In the genomic region with DNA sequence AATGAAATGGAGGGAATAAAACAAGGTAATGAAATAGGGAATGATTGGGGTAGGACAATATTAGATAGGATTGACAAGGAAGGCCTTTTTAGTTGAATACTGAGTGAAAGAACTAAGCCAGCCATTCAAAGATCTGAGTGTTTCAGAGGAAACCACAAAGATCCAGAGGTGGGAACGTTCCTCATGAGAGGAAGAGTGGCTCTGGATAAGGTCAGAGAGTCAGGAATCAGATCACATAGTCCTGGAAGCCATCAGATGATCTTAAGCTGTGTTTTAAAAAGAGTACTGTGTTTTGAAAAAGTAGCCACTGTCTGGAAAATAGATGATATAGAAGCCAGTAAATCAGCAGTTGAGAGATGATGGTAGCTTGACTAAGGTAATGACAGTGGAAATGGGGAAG, we compare ENCODE assay signal across 1 cellular context.
TF ChIP-seq lines count a peak whose summit lies in the region.

No MANE protein-coding gene starts in this region.

TF ChIP-seq in GM12878, 131 proteins besides CTCF, POLR2A, EP300 and RAD21:
- TF ChIP-seq BHLHE40 (IDR thresholded peaks at IDR 0.05; ENCODE audit: borderline replicate concordance in 1 of 2, low read depth in 2 of 2, low read length in 1 of 2) (no peak), GATAD2B (conservative IDR thresholded peaks at IDR 0.05; ENCODE audit: low read depth) (no peak), YY1 (IDR thresholded peaks at IDR 0.05; ENCODE audit: low read depth, low read length) (no peak), TCF7 (IDR thresholded peaks at IDR 0.05; ENCODE audit: borderline replicate concordance) (no peak), JUNB (IDR thresholded peaks at IDR 0.05) (no peak), FOXM1 (IDR thresholded peaks at IDR 0.05; ENCODE audit: low read depth, low read length) (no peak), NBN (IDR thresholded peaks at IDR 0.05) (no peak), SREBF2 (IDR thresholded peaks at IDR 0.05; ENCODE audit: low read length) (no peak), TBL1XR1 (IDR thresholded peaks at IDR 0.05; ENCODE audit: low read depth, low read length) (no peak), NFYA (IDR thresholded peaks at IDR 0.05; ENCODE audit: borderline replicate concordance, low read depth, low read length) (no peak), SMAD5 (IDR thresholded peaks at IDR 0.05; ENCODE audit: low read depth) (no peak), ATF7 (IDR thresholded peaks at IDR 0.05; ENCODE audit: low read depth) (no peak), NFXL1 (IDR thresholded peaks at IDR 0.05; ENCODE audit: borderline replicate concordance) (no peak), SP1 (IDR thresholded peaks at IDR 0.05; ENCODE audit: low read depth, low read length) (no peak)
- TF ChIP-seq, protein P1, sequence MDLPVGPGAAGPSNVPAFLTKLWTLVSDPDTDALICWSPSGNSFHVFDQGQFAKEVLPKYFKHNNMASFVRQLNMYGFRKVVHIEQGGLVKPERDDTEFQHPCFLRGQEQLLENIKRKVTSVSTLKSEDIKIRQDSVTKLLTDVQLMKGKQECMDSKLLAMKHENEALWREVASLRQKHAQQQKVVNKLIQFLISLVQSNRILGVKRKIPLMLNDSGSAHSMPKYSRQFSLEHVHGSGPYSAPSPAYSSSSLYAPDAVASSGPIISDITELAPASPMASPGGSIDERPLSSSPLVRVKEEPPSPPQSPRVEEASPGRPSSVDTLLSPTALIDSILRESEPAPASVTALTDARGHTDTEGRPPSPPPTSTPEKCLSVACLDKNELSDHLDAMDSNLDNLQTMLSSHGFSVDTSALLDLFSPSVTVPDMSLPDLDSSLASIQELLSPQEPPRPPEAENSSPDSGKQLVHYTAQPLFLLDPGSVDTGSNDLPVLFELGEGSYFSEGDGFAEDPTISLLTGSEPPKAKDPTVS (IDR thresholded peaks at IDR 0.05; ENCODE audit: low read depth, low read length): no peak
- TF ChIP-seq, protein P2, sequence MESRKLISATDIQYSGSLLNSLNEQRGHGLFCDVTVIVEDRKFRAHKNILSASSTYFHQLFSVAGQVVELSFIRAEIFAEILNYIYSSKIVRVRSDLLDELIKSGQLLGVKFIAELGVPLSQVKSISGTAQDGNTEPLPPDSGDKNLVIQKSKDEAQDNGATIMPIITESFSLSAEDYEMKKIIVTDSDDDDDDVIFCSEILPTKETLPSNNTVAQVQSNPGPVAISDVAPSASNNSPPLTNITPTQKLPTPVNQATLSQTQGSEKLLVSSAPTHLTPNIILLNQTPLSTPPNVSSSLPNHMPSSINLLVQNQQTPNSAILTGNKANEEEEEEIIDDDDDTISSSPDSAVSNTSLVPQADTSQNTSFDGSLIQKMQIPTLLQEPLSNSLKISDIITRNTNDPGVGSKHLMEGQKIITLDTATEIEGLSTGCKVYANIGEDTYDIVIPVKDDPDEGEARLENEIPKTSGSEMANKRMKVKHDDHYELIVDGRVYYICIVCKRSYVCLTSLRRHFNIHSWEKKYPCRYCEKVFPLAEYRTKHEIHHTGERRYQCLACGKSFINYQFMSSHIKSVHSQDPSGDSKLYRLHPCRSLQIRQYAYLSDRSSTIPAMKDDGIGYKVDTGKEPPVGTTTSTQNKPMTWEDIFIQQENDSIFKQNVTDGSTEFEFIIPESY (IDR thresholded peaks at IDR 0.05): no peak
- TF ChIP-seq, protein P3, sequence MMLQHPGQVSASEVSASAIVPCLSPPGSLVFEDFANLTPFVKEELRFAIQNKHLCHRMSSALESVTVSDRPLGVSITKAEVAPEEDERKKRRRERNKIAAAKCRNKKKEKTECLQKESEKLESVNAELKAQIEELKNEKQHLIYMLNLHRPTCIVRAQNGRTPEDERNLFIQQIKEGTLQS (IDR thresholded peaks at IDR 0.05; ENCODE audit: borderline replicate concordance, extremely low read depth, low read depth, low read length): no peak
- TF ChIP-seq, protein P4, sequence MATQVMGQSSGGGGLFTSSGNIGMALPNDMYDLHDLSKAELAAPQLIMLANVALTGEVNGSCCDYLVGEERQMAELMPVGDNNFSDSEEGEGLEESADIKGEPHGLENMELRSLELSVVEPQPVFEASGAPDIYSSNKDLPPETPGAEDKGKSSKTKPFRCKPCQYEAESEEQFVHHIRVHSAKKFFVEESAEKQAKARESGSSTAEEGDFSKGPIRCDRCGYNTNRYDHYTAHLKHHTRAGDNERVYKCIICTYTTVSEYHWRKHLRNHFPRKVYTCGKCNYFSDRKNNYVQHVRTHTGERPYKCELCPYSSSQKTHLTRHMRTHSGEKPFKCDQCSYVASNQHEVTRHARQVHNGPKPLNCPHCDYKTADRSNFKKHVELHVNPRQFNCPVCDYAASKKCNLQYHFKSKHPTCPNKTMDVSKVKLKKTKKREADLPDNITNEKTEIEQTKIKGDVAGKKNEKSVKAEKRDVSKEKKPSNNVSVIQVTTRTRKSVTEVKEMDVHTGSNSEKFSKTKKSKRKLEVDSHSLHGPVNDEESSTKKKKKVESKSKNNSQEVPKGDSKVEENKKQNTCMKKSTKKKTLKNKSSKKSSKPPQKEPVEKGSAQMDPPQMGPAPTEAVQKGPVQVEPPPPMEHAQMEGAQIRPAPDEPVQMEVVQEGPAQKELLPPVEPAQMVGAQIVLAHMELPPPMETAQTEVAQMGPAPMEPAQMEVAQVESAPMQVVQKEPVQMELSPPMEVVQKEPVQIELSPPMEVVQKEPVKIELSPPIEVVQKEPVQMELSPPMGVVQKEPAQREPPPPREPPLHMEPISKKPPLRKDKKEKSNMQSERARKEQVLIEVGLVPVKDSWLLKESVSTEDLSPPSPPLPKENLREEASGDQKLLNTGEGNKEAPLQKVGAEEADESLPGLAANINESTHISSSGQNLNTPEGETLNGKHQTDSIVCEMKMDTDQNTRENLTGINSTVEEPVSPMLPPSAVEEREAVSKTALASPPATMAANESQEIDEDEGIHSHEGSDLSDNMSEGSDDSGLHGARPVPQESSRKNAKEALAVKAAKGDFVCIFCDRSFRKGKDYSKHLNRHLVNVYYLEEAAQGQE (IDR thresholded peaks at IDR 0.05; ENCODE audit: low read depth, low read length): no peak
- TF ChIP-seq, protein P5, sequence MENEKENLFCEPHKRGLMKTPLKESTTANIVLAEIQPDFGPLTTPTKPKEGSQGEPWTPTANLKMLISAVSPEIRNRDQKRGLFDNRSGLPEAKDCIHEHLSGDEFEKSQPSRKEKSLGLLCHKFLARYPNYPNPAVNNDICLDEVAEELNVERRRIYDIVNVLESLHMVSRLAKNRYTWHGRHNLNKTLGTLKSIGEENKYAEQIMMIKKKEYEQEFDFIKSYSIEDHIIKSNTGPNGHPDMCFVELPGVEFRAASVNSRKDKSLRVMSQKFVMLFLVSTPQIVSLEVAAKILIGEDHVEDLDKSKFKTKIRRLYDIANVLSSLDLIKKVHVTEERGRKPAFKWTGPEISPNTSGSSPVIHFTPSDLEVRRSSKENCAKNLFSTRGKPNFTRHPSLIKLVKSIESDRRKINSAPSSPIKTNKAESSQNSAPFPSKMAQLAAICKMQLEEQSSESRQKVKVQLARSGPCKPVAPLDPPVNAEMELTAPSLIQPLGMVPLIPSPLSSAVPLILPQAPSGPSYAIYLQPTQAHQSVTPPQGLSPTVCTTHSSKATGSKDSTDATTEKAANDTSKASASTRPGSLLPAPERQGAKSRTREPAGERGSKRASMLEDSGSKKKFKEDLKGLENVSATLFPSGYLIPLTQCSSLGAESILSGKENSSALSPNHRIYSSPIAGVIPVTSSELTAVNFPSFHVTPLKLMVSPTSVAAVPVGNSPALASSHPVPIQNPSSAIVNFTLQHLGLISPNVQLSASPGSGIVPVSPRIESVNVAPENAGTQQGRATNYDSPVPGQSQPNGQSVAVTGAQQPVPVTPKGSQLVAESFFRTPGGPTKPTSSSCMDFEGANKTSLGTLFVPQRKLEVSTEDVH (IDR thresholded peaks at IDR 0.05; ENCODE audit: low read depth, partially characterized antibody): no peak
- TF ChIP-seq, protein P6, sequence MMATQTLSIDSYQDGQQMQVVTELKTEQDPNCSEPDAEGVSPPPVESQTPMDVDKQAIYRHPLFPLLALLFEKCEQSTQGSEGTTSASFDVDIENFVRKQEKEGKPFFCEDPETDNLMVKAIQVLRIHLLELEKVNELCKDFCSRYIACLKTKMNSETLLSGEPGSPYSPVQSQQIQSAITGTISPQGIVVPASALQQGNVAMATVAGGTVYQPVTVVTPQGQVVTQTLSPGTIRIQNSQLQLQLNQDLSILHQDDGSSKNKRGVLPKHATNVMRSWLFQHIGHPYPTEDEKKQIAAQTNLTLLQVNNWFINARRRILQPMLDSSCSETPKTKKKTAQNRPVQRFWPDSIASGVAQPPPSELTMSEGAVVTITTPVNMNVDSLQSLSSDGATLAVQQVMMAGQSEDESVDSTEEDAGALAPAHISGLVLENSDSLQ (IDR thresholded peaks at IDR 0.05): no peak
